ENCODE assay signal across 12 cellular contexts in the genomic region with DNA sequence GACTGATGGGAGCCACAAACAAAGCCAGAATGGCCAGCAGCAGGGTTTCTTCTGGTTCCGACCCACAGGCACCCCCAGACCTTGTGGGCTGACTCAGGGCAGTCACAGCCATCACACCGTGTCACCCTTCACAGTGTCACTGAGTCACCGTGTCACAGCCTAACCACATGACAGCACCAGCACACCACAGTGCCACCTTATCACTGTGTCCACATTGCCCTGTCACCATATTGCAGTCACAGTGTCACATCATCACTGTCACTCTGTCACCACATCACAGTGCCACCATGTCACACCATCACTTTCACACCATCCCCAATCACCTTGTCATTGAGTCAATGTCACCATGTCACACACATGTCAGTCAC.
DNase-seq lines count a peak whose midpoint lies in the region; ATAC-seq and TF ChIP-seq lines count a peak whose summit lies in the region.
"Had no signal": no experiment of that assay in that cellular context is flagged by ENCODE, and none has a peak within 500 bp of the region (broad histone marks: within the 10 kb centered on the region; RNA-seq: fewer than 3 reads in every experiment).

No MANE protein-coding gene starts in this region.

- ATAC-seq in HG03175 (IDR thresholded peaks at IDR 0.05; ENCODE audit: unreplicated experiment) (no peak), sciatic nerve (no peak)
- ATAC-seq: left colon, SK-N-SH treated with all-trans-retinoic acid at 6 μM for 48 hours had no signal

- intact Hi-C loops in activated CD4-positive, alpha-beta T cell treated with anti-CD3 and anti-CD28 coated beads, Interleukin-2, amount 10 ng/mL, durations not matched to agents 24 days and 14 days (cut with micrococcal nuclease) = no loop called here
- intact Hi-C loops in sciatic nerve (cut with DNase I) = no loop called here

- H3K9me3 Mint-ChIP-seq in activated CD4-positive, alpha-beta T cell treated with anti-CD3 and anti-CD28 coated beads, Interleukin-2, amount 10 ng/mL, durations not matched to agents 24 days and 14 days = no peaks in the 10 kb centered on the region

- peak overlapping the region in 1 of 2 donors; percentile 62 for H3K27ac ChIP-seq in coronary artery
- H3K27ac ChIP-seq: GM23248 had no signal

- no peak overlapping the region for H3K4me3 ChIP-seq in coronary artery
- H3K4me3 ChIP-seq: GM23248 had no signal

- no peak for TF ChIP-seq CTCF in coronary artery (IDR thresholded peaks at IDR 0.05)

- H3K27me3 Mint-ChIP-seq in activated CD4-positive, alpha-beta T cell treated with anti-CD3 and anti-CD28 coated beads, Interleukin-2, amount 10 ng/mL, durations not matched to agents 24 days and 14 days = no peaks in the 10 kb centered on the region

- no peak overlapping the region for H3K4me3 Mint-ChIP-seq in activated CD4-positive, alpha-beta T cell treated with anti-CD3 and anti-CD28 coated beads, Interleukin-2, amount 10 ng/mL, durations not matched to agents 24 days and 14 days

- peak overlapping the region; percentile 28 for H3K27ac Mint-ChIP-seq in activated CD4-positive, alpha-beta T cell treated with anti-CD3 and anti-CD28 coated beads, Interleukin-2, amount 10 ng/mL, durations not matched to agents 24 days and 14 days

- H3K36me3 Mint-ChIP-seq in activated CD4-positive, alpha-beta T cell treated with anti-CD3 and anti-CD28 coated beads, Interleukin-2, amount 10 ng/mL, durations not matched to agents 24 days and 14 days (ENCODE audit: low read depth) = no peaks in the 10 kb centered on the region

- DNase-seq in activated CD4-positive, alpha-beta T cell treated with anti-CD3 and anti-CD28 coated beads, Interleukin-2, amount 10 ng/mL, durations not matched to agents 24 days and 14 days = peak; percentile 75
- no peak for DNase-seq in activated CD4-positive, alpha-beta T cell treated with anti-CD3 and anti-CD28 coated beads, Interleukin-2, amount 50 U/mL, for 1 hour
- DNase-seq in MV-4-11 (lab: John Stamatoyannopoulos, UW) = peak; percentile 1
- DNase-seq in coronary artery (ENCODE audit: low spot score) = peak; percentile 69
- DNase-seq in stimulated activated CD4-positive, alpha-beta T cell treated with anti-CD3 and anti-CD28 coated beads, TNF-alpha, amount 100 ng/mL, for 48 hours (ENCODE audit: low read depth in 3 of 3) = peak in 2 of 3 donors; percentile 7 to 50
- no peak for DNase-seq in HK-2 (ENCODE audit: unreplicated experiment)
- DNase-seq in sciatic nerve (ENCODE audit: low spot score) = no peak
- DNase-seq: ACHN, left colon had no signal

- peaks cover 11% of the 10 kb centered on the region for H3K4me1 Mint-ChIP-seq in activated CD4-positive, alpha-beta T cell treated with anti-CD3 and anti-CD28 coated beads, Interleukin-2, amount 10 ng/mL, durations not matched to agents 24 days and 14 days

Comparison
In these comparisons a context has a peak if more than half of its experiments do, and no peak if none do; other contexts are left out.
1. DNase-seq: peak in activated CD4-positive, alpha-beta T cell treated with anti-CD3 and anti-CD28 coated beads, Interleukin-2, amount 10 ng/mL, durations not matched to agents 24 days and 14 days (single experiment), MV-4-11 (single experiment), coronary artery (single experiment) and stimulated activated CD4-positive, alpha-beta T cell treated with anti-CD3 and anti-CD28 coated beads, TNF-alpha, amount 100 ng/mL, for 48 hours (2 of 3); none in activated CD4-positive, alpha-beta T cell treated with anti-CD3 and anti-CD28 coated beads, Interleukin-2, amount 50 U/mL, for 1 hour (single experiment), HK-2 (single experiment) and sciatic nerve (single experiment).